18 cellular contexts compared by ENCODE assay signal in genomic region chr7:33970566-33970965, GRCh38.
"Had no signal": no experiment of that assay in that cellular context is flagged by ENCODE, and none has a peak within 500 bp of the region (broad histone marks: within the 10 kb centered on the region; RNA-seq: fewer than 3 reads in every experiment).

No MANE protein-coding gene starts in this region.

- H3K9ac ChIP-seq: neural progenitor cell had no signal

- H3K27ac ChIP-seq: foreskin keratinocyte, hepatocyte, left ventricle myocardium inferior, lower lobe of right lung, neural progenitor cell, ovary, right atrium auricular region had no signal

- H3K79me2 ChIP-seq: hepatocyte had no signal

- H3K4me1 ChIP-seq: foreskin keratinocyte, left ventricle myocardium inferior, lower lobe of right lung, right atrium auricular region had no signal

- H3K9me3 ChIP-seq: left ventricle myocardium inferior, lower lobe of right lung, ovary, right atrium auricular region had no signal

- H2AFZ ChIP-seq: hepatocyte, neural progenitor cell had no signal

- DNase-seq: endodermal cell; erythroblast; foreskin keratinocyte; head of caudate nucleus; kidney; left cardiac atrium; left ventricle myocardium inferior; lower lobe of right lung; nucleus accumbens; ovary; stimulated activated CD4-positive, alpha-beta T cell treated with anti-CD3 and anti-CD28 coated beads, Interleukin-2, amount 100 ng/mL, for 48 hours; stimulated activated naive CD4-positive, alpha-beta T cell treated with Interleukin-2 at 50 U/mL for 16 hours; trophoblast cell had no signal

- H3K4me2 ChIP-seq: hepatocyte, smooth muscle cell had no signal

- ATAC-seq: foreskin keratinocyte; left cardiac atrium; lower lobe of right lung; natural killer cell treated with Interleukin-12 subunit alpha and Interleukin-12 subunit beta and Interleukin-15 and Interleukin-18, amount 100 ng/mL, for 72 hours had no signal

- H3K36me3 ChIP-seq: left ventricle myocardium inferior, lower lobe of right lung, neural progenitor cell, ovary, right atrium auricular region had no signal

- H3K27me3 ChIP-seq: foreskin keratinocyte, hepatocyte, neural progenitor cell, ovary, right atrium auricular region had no signal

- H3K4me3 ChIP-seq: hepatocyte, left ventricle myocardium inferior, lower lobe of right lung, neural progenitor cell, ovary, right atrium auricular region, smooth muscle cell had no signal
